In genomic region chr7:133511708-133512107, GRCh38 we compare ENCODE assay signal across 22 cellular contexts.
DNase-seq lines count a peak whose midpoint lies in the region; ATAC-seq, FAIRE-seq and TF ChIP-seq lines count a peak whose summit lies in the region.
"Had no signal": no experiment of that assay in that cellular context is flagged by ENCODE, and none has a peak within 500 bp of the region (broad histone marks: within the 10 kb centered on the region; RNA-seq: fewer than 3 reads in every experiment).

No MANE protein-coding gene starts in this region.

- H3K27me3 Mint-ChIP-seq in MCF 10A (ENCODE audit: insufficient read depth, unreplicated experiment): no peaks in the 10 kb centered on the region
- H3K27me3 Mint-ChIP-seq: B cell; CD4-positive, CD25-positive, alpha-beta regulatory T cell had no signal

- H2BK120ac ChIP-seq in mesendoderm (ENCODE audit: low read depth, low read length): no peak overlapping the region

- peaks cover 6% of the 10 kb centered on the region for H3K9me3 Mint-ChIP-seq in MCF 10A (ENCODE audit: unreplicated experiment)

- H3K18ac ChIP-seq in mesendoderm (ENCODE audit: low read length): no peak overlapping the region

- no peaks in the 10 kb centered on the region for H3K79me2 ChIP-seq in mesendoderm (ENCODE audit: control insufficient read depth, insufficient read depth, low read length)

- FAIRE-seq in bronchial epithelial cell (lab: Jason Lieb, UNC): peak; percentile 7
- FAIRE-seq: A204.1, D721Med, GM12891 had no signal

- TF ChIP-seq POLR2A in breast epithelium (IDR thresholded peaks at IDR 0.05): no peak

- peaks cover 24% of the 10 kb centered on the region for H3K4me1 Mint-ChIP-seq in MCF 10A (ENCODE audit: insufficient read depth, unreplicated experiment)
- H3K4me1 Mint-ChIP-seq: B cell had no signal

- H3K9me3 ChIP-seq in breast epithelium: no peaks in the 10 kb centered on the region
- no peaks in the 10 kb centered on the region for H3K9me3 ChIP-seq in aorta (ENCODE audit: control insufficient read depth, low read length)
- H3K9me3 ChIP-seq: BLaER1 had no signal

- no peak overlapping the region for H3K4me2 ChIP-seq in mesendoderm (ENCODE audit: low read length)
- H3K4me2 ChIP-seq: BLaER1 had no signal

- H3K36me3 ChIP-seq in breast epithelium (no peaks in the 10 kb centered on the region), bronchial epithelial cell (ENCODE audit: control insufficient read depth, insufficient read depth, low read length) (no peaks in the 10 kb centered on the region), mesendoderm (ENCODE audit: control insufficient read depth, insufficient read depth, low read length) (no peaks in the 10 kb centered on the region), aorta (ENCODE audit: control insufficient read depth in 1 of 2, insufficient read depth in 2 of 2, low read length in 1 of 2) (no peaks in the 10 kb centered on the region)
- H3K36me3 ChIP-seq: BLaER1 had no signal

- H3K36me3 Mint-ChIP-seq in MCF 10A (ENCODE audit: insufficient read depth, unreplicated experiment): peaks cover 8% of the 10 kb centered on the region

- BruUV-seq in MCF 10A (replicated peaks; lab: Mats Ljungman, UMichigan): no TSS peak

- no peaks in the 10 kb centered on the region for H3K79me1 ChIP-seq in mesendoderm (ENCODE audit: low read length)

- H3K27ac Mint-ChIP-seq in MCF 10A (ENCODE audit: low read depth, unreplicated experiment): peak overlapping the region; percentile 89
- H3K27ac Mint-ChIP-seq: B cell had no signal

- no peak overlapping the region for H2BK5ac ChIP-seq in mesendoderm (ENCODE audit: low read length)

- DNase-seq in MCF 10A (ENCODE audit: unreplicated experiment) (no peak), breast epithelium (ENCODE audit: low spot score in 2 of 2) (no peak), bronchial epithelial cell (ENCODE audit: low read depth) (no peak), mesendoderm (peak; percentile 22), aorta (no peak), NCI-H187 (lab: John Stamatoyannopoulos, UW) (no peak), DMS79 (lab: John Stamatoyannopoulos, UW) (no peak), NCI-H1436 (lab: John Stamatoyannopoulos, UW) (no peak)
- DNase-seq: CD4-positive, CD25-positive, alpha-beta regulatory T cell; CD8-positive, alpha-beta memory T cell; DMS 273 treated with DMSO at 0.1 percent for 48 hours; DMS79 treated with DMSO at 0.1 percent for 48 hours; GF-D8; GOT3; HCEC 1CT had no signal

- CTCF ChIA-PET in MCF 10A (lab: Yijun Ruan, JAX): interaction anchor here (0.6 to 1.2 kb wide), 3 partner anchors 230 to 388 kb away, joined by 3 to 4 read pairs (median 3); no protein-coding TSS in a partner anchor

- no peaks in the 10 kb centered on the region for H3K27me3 ChIP-seq in breast epithelium
- no peaks in the 10 kb centered on the region for H3K27me3 ChIP-seq in bronchial epithelial cell (ENCODE audit: control insufficient read depth, insufficient read depth, low read length)
- no peaks in the 10 kb centered on the region for H3K27me3 ChIP-seq in mesendoderm (ENCODE audit: insufficient read depth, low read length, poor library complexity)
- no peaks in the 10 kb centered on the region for H3K27me3 ChIP-seq in aorta (ENCODE audit: control insufficient read depth in 1 of 2, insufficient read depth in 2 of 2, low read length in 1 of 2)
- H3K27me3 ChIP-seq: BLaER1 had no signal

- TF ChIP-seq CTCF in MCF 10A (IDR thresholded peaks at IDR 0.05; ENCODE audit: unreplicated experiment) (no peak), breast epithelium (IDR thresholded peaks at IDR 0.05) (no peak), bronchial epithelial cell (IDR thresholded peaks at IDR 0.05; ENCODE audit: insufficient read depth, low read length, severe bottlenecking) (no peak)

- peak overlapping the region; percentile 65 for H3K4me3 Mint-ChIP-seq in MCF 10A (ENCODE audit: unreplicated experiment)
- H3K4me3 Mint-ChIP-seq: B cell had no signal

- no CpG with 5 or more reads among the region's 5 CpGs for WGBS in mesendoderm (ENCODE audit: extremely low coverage, insufficient coverage, low lambda C conversion rate)
- WGBS in aorta, 2 donors: 97 to 98% methylated on average over 5 of the region's 5 CpGs

- no peak overlapping the region for H4K8ac ChIP-seq in mesendoderm (ENCODE audit: low read depth, low read length)

- H2BK15ac ChIP-seq in mesendoderm (replicated peaks; ENCODE audit: low read depth): no peak overlapping the region

- H3K4ac ChIP-seq in mesendoderm (ENCODE audit: low read depth, low read length): no peak overlapping the region

- intact Hi-C loops in MCF 10A (cut with micrococcal nuclease) (no loop called here), breast epithelium (cut with DNase I; ENCODE audit: low total_unique reads) (no loop called here), aorta (cut with DNase I) (no loop called here)

- POLR2A ChIA-PET in MCF 10A (lab: Yijun Ruan, JAX): interaction anchor here (0.6 to 2.0 kb wide), 4 partner anchors 12 to 116 kb away, joined by 3 to 7 read pairs (median 3); no protein-coding TSS in a partner anchor

- H3K4me1 ChIP-seq in breast epithelium (no peaks in the 10 kb centered on the region), mesendoderm (ENCODE audit: control insufficient read depth, low read depth, low read length) (peaks cover 2% of the 10 kb centered on the region), aorta (ENCODE audit: control insufficient read depth in 1 of 2, insufficient read depth in 2 of 2, low read length in 2 of 2) (no peaks in the 10 kb centered on the region)
- H3K4me1 ChIP-seq: BLaER1 had no signal

- no peak overlapping the region for H3K56ac ChIP-seq in mesendoderm (ENCODE audit: low read length)

- no peak overlapping the region for H3K4me3 ChIP-seq in breast epithelium
- H3K4me3 ChIP-seq in bronchial epithelial cell (ENCODE audit: low read depth, low read length): no peak overlapping the region
- H3K4me3 ChIP-seq in mesendoderm (ENCODE audit: low read length): no peak overlapping the region
- no peak overlapping the region for H3K4me3 ChIP-seq in aorta (ENCODE audit: low read length in 2 of 2)
- H3K4me3 ChIP-seq: BLaER1 had no signal

- no peak overlapping the region for H3K23ac ChIP-seq in mesendoderm (ENCODE audit: low read length)

- H2AK5ac ChIP-seq in mesendoderm (ENCODE audit: low read length): no peak overlapping the region

- ATAC-seq in aorta (ENCODE audit: low FRiP score): no peak

- H3K27ac ChIP-seq in breast epithelium (no peak overlapping the region), mesendoderm (ENCODE audit: low read depth, low read length) (no peak overlapping the region), aorta (ENCODE audit: low read depth in 1 of 2, low read length in 2 of 2) (no peak overlapping the region)
- H3K27ac ChIP-seq: 22Rv1, BLaER1, C4-2B had no signal

- H4K5ac ChIP-seq in mesendoderm (ENCODE audit: low read length): no peak overlapping the region

- no peak overlapping the region for H3K9ac ChIP-seq in mesendoderm (ENCODE audit: low read length)
- H3K9ac ChIP-seq: BLaER1 had no signal
